Comparison of ENCODE assay signal across 14 cellular contexts in genomic region chr2:171741189-171741588, GRCh38. TPM values are rescaled to one million over a fixed set of nuclear protein-coding genes. Genes with fewer than 3 reads are reported as not detected.
A peak's percentile ranks its signal among the peaks of the same experiment; 100 is the strongest.
DNase-seq lines count a peak whose midpoint lies in the region; ATAC-seq, FAIRE-seq and TF ChIP-seq lines count a peak whose summit lies in the region.
"Had no signal": no experiment of that assay in that cellular context is flagged by ENCODE, and none has a peak within 500 bp of the region (broad histone marks: within the 10 kb centered on the region; RNA-seq: fewer than 3 reads in every experiment).

No MANE protein-coding gene starts in this region.

- no peak for ATAC-seq in sciatic nerve
- ATAC-seq: T-helper 17 cell had no signal

- peak; percentile 18 for DNase-seq in NCI-H2029 treated with DMSO at 0.1 percent for 48 hours (lab: John Stamatoyannopoulos, UW)
- DNase-seq in NCI-H2029 (lab: John Stamatoyannopoulos, UW): no peak
- no peak for DNase-seq in H54 (ENCODE audit: insufficient read length, low spot score)
- peak; percentile 39 for DNase-seq in NAMALWA (ENCODE audit: low spot score)
- peak; percentile 21 for DNase-seq in kidney epithelial cell (ENCODE audit: low read depth)
- no peak for DNase-seq in cerebellum (ENCODE audit: low spot score)
- DNase-seq in sciatic nerve (ENCODE audit: low spot score): no peak
- no peak for DNase-seq in NCI-H69 (lab: John Stamatoyannopoulos, UW)
- DNase-seq: hippocampal formation; MG63; stimulated activated CD4-positive, alpha-beta T cell treated with anti-CD3 and anti-CD28 coated beads, Interleukin-2, amount 100 ng/mL, for 48 hours; T-helper 17 cell had no signal

- peak; percentile 30 for FAIRE-seq in H54 (lab: Jason Lieb, UNC)
- FAIRE-seq: A204.1, endometrium had no signal

- no peaks in the 10 kb centered on the region for H3K27me3 ChIP-seq in kidney epithelial cell (ENCODE audit: control insufficient read depth, insufficient read depth, low read length)
- H3K27me3 ChIP-seq: MG63 had no signal

- no peak for TF ChIP-seq POLR2A in H54 (IDR thresholded peaks at IDR 0.05; ENCODE audit: low read depth, low read length)

- TF ChIP-seq CTCF in kidney epithelial cell (IDR thresholded peaks at IDR 0.05; ENCODE audit: insufficient read depth, low read length, poor library complexity, severe bottlenecking): no peak

- intact Hi-C loops in sciatic nerve (cut with DNase I): no loop called here

- peaks cover 2% of the 10 kb centered on the region for H3K36me3 ChIP-seq in kidney epithelial cell (ENCODE audit: control insufficient read depth, insufficient read depth, low read length)

- H3K4me3 ChIP-seq in kidney epithelial cell (ENCODE audit: low read depth, low read length): no peak overlapping the region
- H3K4me3 ChIP-seq: MG63 had no signal

RNA-seq across cellular contexts. Expression of gene DYNC1I2, which starts 53.9 kb away (rescaled TPM):
- total RNA-seq in kidney epithelial cell: 113 and 129 TPM in 2 replicates
- 215 TPM for total RNA-seq in cerebellum
- 121 TPM for total RNA-seq in sciatic nerve

Comparison
In these comparisons a context has a peak if more than half of its experiments do, and no peak if none do; other contexts are left out.
1. DNase-seq: peak in NCI-H2029 treated with DMSO at 0.1 percent for 48 hours (single experiment), NAMALWA (single experiment) and kidney epithelial cell (single experiment); none in NCI-H2029 (single experiment), H54 (single experiment), cerebellum (single experiment), sciatic nerve (single experiment) and NCI-H69 (single experiment).